Comparison of ENCODE assay signal across 21 cellular contexts in genomic region chr6:127058027-127058426, GRCh38.
DNase-seq lines count a peak whose midpoint lies in the region; ATAC-seq, FAIRE-seq and TF ChIP-seq lines count a peak whose summit lies in the region.
"Had no signal": no experiment of that assay in that cellular context is flagged by ENCODE, and none has a peak within 500 bp of the region (broad histone marks: within the 10 kb centered on the region; RNA-seq: fewer than 3 reads in every experiment).

No MANE protein-coding gene starts in this region.

- H3K27me3 Mint-ChIP-seq in activated CD4-positive, alpha-beta memory T cell treated with anti-CD3 and anti-CD28 coated beads for 36 hours: no peaks in the 10 kb centered on the region

- CTCF ChIA-PET in PC-3 (lab: Charles Lee): no interaction called here
- CTCF ChIA-PET in activated CD4-positive, alpha-beta memory T cell treated with anti-CD3 and anti-CD28 coated beads for 36 hours (lab: Charles Lee): no interaction called here

- H3K27me3 ChIP-seq in PC-3 (ENCODE audit: low read length) (no peaks in the 10 kb centered on the region), bronchial epithelial cell (ENCODE audit: control insufficient read depth, insufficient read depth, low read length) (no peaks in the 10 kb centered on the region)

- no peaks in the 10 kb centered on the region for H3K9me2 ChIP-seq in PC-3 (replicated peaks; ENCODE audit: low read length)

- H3K27ac Mint-ChIP-seq in activated CD4-positive, alpha-beta memory T cell treated with anti-CD3 and anti-CD28 coated beads for 36 hours: no peak overlapping the region

- no peak overlapping the region for H2AFZ ChIP-seq in PC-3 (ENCODE audit: low read length)

- BruUV-seq in PC-3 (replicated peaks; lab: Mats Ljungman, UMichigan): no TSS peak

- FAIRE-seq in bronchial epithelial cell (lab: Jason Lieb, UNC): no peak
- FAIRE-seq: colon had no signal

- H3K27ac ChIP-seq in PC-3 (ENCODE audit: low read length): no peak overlapping the region
- H3K27ac ChIP-seq: left ventricle myocardium inferior, VCaP had no signal

- H3K9me3 Mint-ChIP-seq in activated CD4-positive, alpha-beta memory T cell treated with anti-CD3 and anti-CD28 coated beads for 36 hours: peaks cover 3% of the 10 kb centered on the region

- intact Hi-C loops in PC-3 (cut with micrococcal nuclease): no loop called here
- intact Hi-C loops in activated CD4-positive, alpha-beta memory T cell treated with anti-CD3 and anti-CD28 coated beads for 36 hours (cut with micrococcal nuclease): no loop called here

- POLR2A ChIA-PET in PC-3 (lab: Charles Lee; ENCODE audit: unreplicated experiment): no interaction called here
- POLR2A ChIA-PET in activated CD4-positive, alpha-beta memory T cell treated with anti-CD3 and anti-CD28 coated beads for 36 hours (lab: Charles Lee): no interaction called here

- peaks cover 2% of the 10 kb centered on the region for H3K4me1 Mint-ChIP-seq in activated CD4-positive, alpha-beta memory T cell treated with anti-CD3 and anti-CD28 coated beads for 36 hours (ENCODE audit: low read depth)
- H3K4me1 Mint-ChIP-seq: neural crest cell had no signal

- H3K4me3 ChIP-seq in PC-3 (ENCODE audit: low read length): no peak overlapping the region
- H3K4me3 ChIP-seq in bronchial epithelial cell (ENCODE audit: low read depth, low read length): no peak overlapping the region
- H3K4me3 ChIP-seq: left ventricle myocardium inferior, mucosa of descending colon had no signal

- no peaks in the 10 kb centered on the region for H4K20me1 ChIP-seq in PC-3 (ENCODE audit: low read length)

- H3K9ac ChIP-seq in PC-3 (ENCODE audit: low read length): no peak overlapping the region

- no peaks in the 10 kb centered on the region for H3K79me2 ChIP-seq in PC-3 (ENCODE audit: low read length)

- no peak overlapping the region for H3K4me2 ChIP-seq in PC-3 (ENCODE audit: low read length)

- peak; percentile 2 for DNase-seq in COLO829 (ENCODE audit: low spot score)
- DNase-seq in PC-3: peak; percentile 7
- DNase-seq in bronchial epithelial cell (ENCODE audit: low read depth): peak; percentile 37
- DNase-seq in hepatic stellate cell (ENCODE audit: low spot score): peak; percentile 16
- no peak for DNase-seq in activated CD4-positive, alpha-beta memory T cell treated with anti-CD3 and anti-CD28 coated beads for 36 hours
- no peak for DNase-seq in NCI-H748 treated with DMSO at 0.1 percent for 48 hours (lab: John Stamatoyannopoulos, UW)
- DNase-seq: activated gamma-delta T cell treated with Interleukin-2 at 50 U/mL for 16 hours, activated T-cell treated with anti-CD3 and anti-CD28 coated beads for 4 hours, DMS 273 treated with DMSO at 0.1 percent for 48 hours, left ventricle myocardium inferior, mucosa of descending colon, NCI-H1105 treated with DMSO at 0.1 percent for 48 hours, NCI-H2107, NCI-H524, SIG-M5, substantia nigra had no signal

- no peaks in the 10 kb centered on the region for H3F3A ChIP-seq in PC-3 (ENCODE audit: low read length, unreplicated experiment)

- no peak overlapping the region for H3K4me3 Mint-ChIP-seq in activated CD4-positive, alpha-beta memory T cell treated with anti-CD3 and anti-CD28 coated beads for 36 hours
- H3K4me3 Mint-ChIP-seq: neural crest cell had no signal

- TF ChIP-seq CTCF in PC-3 (conservative IDR thresholded peaks at IDR 0.05; ENCODE audit: low read depth, low read length) (no peak), bronchial epithelial cell (IDR thresholded peaks at IDR 0.05; ENCODE audit: insufficient read depth, low read length, severe bottlenecking) (no peak)

- H3K36me3 Mint-ChIP-seq in activated CD4-positive, alpha-beta memory T cell treated with anti-CD3 and anti-CD28 coated beads for 36 hours: no peaks in the 10 kb centered on the region

- no peaks in the 10 kb centered on the region for H3K9me3 ChIP-seq in PC-3 (ENCODE audit: low read length)
- H3K9me3 ChIP-seq: mucosa of descending colon had no signal

- ATAC-seq in PC-3 (no peak), HG02870 (IDR thresholded peaks at IDR 0.05; ENCODE audit: unreplicated experiment) (no peak), HG03196 (IDR thresholded peaks at IDR 0.05; ENCODE audit: unreplicated experiment) (no peak)
- ATAC-seq: mucosa of descending colon had no signal

- H3K36me3 ChIP-seq in PC-3 (ENCODE audit: low read depth, low read length): no peaks in the 10 kb centered on the region
- no peaks in the 10 kb centered on the region for H3K36me3 ChIP-seq in bronchial epithelial cell (ENCODE audit: control insufficient read depth, insufficient read depth, low read length)
- H3K36me3 ChIP-seq: left ventricle myocardium inferior had no signal

- H3K4me1 ChIP-seq in PC-3 (ENCODE audit: insufficient read depth, low read length): no peaks in the 10 kb centered on the region
- H3K4me1 ChIP-seq: left ventricle myocardium inferior had no signal

Comparison
In these comparisons a context has a peak if more than half of its experiments do, and no peak if none do; other contexts are left out.
1. DNase-seq: peak in COLO829 (single experiment), PC-3 (single experiment), bronchial epithelial cell (single experiment) and hepatic stellate cell (single experiment); none in activated CD4-positive, alpha-beta memory T cell treated with anti-CD3 and anti-CD28 coated beads for 36 hours (single experiment) and NCI-H748 treated with DMSO at 0.1 percent for 48 hours (single experiment).